In the genomic region with DNA sequence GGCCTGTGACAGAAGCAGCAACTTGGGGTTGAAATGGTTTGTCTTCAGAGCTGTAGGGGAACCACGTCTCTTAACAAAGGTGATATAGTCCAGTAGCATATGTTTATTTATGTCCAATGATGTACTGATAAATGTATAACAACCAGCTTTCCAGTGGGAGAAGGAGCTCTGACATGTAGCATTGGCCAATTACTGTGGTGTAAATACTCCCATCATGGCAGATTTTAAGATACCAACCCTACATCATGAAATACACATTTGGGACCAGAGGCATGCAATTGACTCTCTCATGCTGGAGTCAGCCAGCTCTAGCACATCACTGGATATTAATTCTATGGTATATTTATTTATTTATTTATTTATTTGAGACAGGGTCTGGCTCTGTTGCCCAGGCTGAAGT, we compare ENCODE assay signal across 38 cellular contexts.
"Had no signal": no experiment of that assay in that cellular context is flagged by ENCODE, and none has a peak within 500 bp of the region (broad histone marks: within the 10 kb centered on the region; RNA-seq: fewer than 3 reads in every experiment).

No MANE protein-coding gene starts in this region.

- H3K27ac ChIP-seq: adrenal gland, ascending aorta, body of pancreas, brain microvascular endothelial cell, breast epithelium, cardiac muscle cell had no signal

- H3K27me3 Mint-ChIP-seq: activated naive CD4-positive, alpha-beta T cell treated with anti-CD3 and anti-CD28 coated beads, Interleukin-2, amount 50 U/mL, for 24 hours; activated naive CD8-positive, alpha-beta T cell; activated T-cell treated with anti-CD3 and anti-CD28 coated beads, Interleukin-2, amount 50 U/mL, for 24 hours; activated T-helper 17 cell treated with anti-CD3 and anti-CD28 coated beads, Interleukin-2, amount 50 U/mL, for 72 hours had no signal

- H3K9me3 Mint-ChIP-seq: activated naive CD4-positive, alpha-beta T cell treated with anti-CD3 and anti-CD28 coated beads for 36 hours; activated naive CD4-positive, alpha-beta T cell treated with anti-CD3 and anti-CD28 coated beads, Interleukin-2, amount 50 U/mL, for 24 hours; activated naive CD4-positive, alpha-beta T cell treated with anti-CD3 and anti-CD28 coated beads, Interleukin-2, amount 50 U/mL, for 72 hours; activated naive CD8-positive, alpha-beta T cell treated with anti-CD3 and anti-CD28 coated beads for 36 hours; activated naive CD8-positive, alpha-beta T cell treated with anti-CD3 and anti-CD28 coated beads, Interleukin-2, amount 50 U/mL, for 24 hours; activated T-cell treated with anti-CD3 and anti-CD28 coated beads, Interleukin-2, amount 50 U/mL, for 24 hours; activated T-cell treated with anti-CD3 and anti-CD28 coated beads, Interleukin-2, amount 50 U/mL, for 4 hours; activated T-helper 17 cell treated with anti-CD3 and anti-CD28 coated beads, Interleukin-2, amount 50 U/mL, for 72 hours; activated T-helper 2 cell treated with anti-CD3 and anti-CD28 coated beads, Interferon-gamma antibody, Interleukin-2, Interleukin-4, amounts not matched to agents 10 μg/mL and 5 μg/mL and 100 μg/mL, durations not matched to agents 14 hours and 24 hours and 36 hours; central memory CD8-positive, alpha-beta T cell had no signal

- H3K36me3 Mint-ChIP-seq: activated naive CD4-positive, alpha-beta T cell treated with anti-CD3 and anti-CD28 coated beads, Interleukin-2, amount 10 ng/mL, durations not matched to agents 7 days and 5 days; activated naive CD4-positive, alpha-beta T cell treated with anti-CD3 and anti-CD28 coated beads, Interleukin-2, amount 50 U/mL, for 24 hours; activated naive CD4-positive, alpha-beta T cell treated with anti-CD3 and anti-CD28 coated beads, Interleukin-2, amount 50 U/mL, for 72 hours; activated naive CD8-positive, alpha-beta T cell; brain had no signal

- DNase-seq: activated effector memory CD4-positive, alpha-beta T cell treated with anti-CD3 and anti-CD28 coated beads, Interleukin-2, amount 50 U/mL, for 16 hours; activated effector memory CD4-positive, alpha-beta T cell treated with Interleukin-2 at 50 U/mL for 16 hours; activated gamma-delta T cell; activated gamma-delta T cell treated with Interleukin-2 at 50 U/mL for 16 hours; activated naive CD4-positive, alpha-beta T cell; activated naive CD4-positive, alpha-beta T cell treated with anti-CD3 and anti-CD28 coated beads for 36 hours; activated naive CD4-positive, alpha-beta T cell treated with anti-CD3 and anti-CD28 coated beads, Interleukin-2, amount 10 ng/mL, durations not matched to agents 7 days and 5 days; activated naive CD4-positive, alpha-beta T cell treated with anti-CD3 and anti-CD28 coated beads, Interleukin-2, amount 50 U/mL, for 16 hours; activated naive CD4-positive, alpha-beta T cell treated with Interleukin-2 at 50 U/mL for 16 hours; activated naive CD8-positive, alpha-beta T cell treated with anti-CD3 and anti-CD28 coated beads for 36 hours; activated naive CD8-positive, alpha-beta T cell treated with anti-CD3 and anti-CD28 coated beads, Interleukin-2, amount 10 ng/mL, durations not matched to agents 7 days and 5 days; activated naive CD8-positive, alpha-beta T cell treated with anti-CD3 and anti-CD28 coated beads, Interleukin-2, amount 50 U/mL, for 24 hours; activated T-cell treated with anti-CD3 and anti-CD28 coated beads, Interleukin-2, amount 50 U/mL, for 1 hour; activated T-cell treated with anti-CD3 and anti-CD28 coated beads, Interleukin-2, amount 50 U/mL, for 24 hours; activated T-cell treated with anti-CD3 and anti-CD28 coated beads, Interleukin-2, amount 50 U/mL, for 4 hours; activated T-cell treated with anti-CD3 and anti-CD28 coated beads, Interleukin-2, amount 50 U/mL, for 48 hours; activated T-cell treated with anti-CD3 and anti-CD28 coated beads, Interleukin-2, amount 50 U/mL, for 72 hours; adrenal gland; amniotic stem cell; amygdala; anterior cingulate cortex; aorta; body of pancreas; brain microvascular endothelial cell; caudate nucleus; central memory CD4-positive, alpha-beta T cell; cerebellar nuclear complex had no signal

- H3K36me3 ChIP-seq: adrenal gland, ascending aorta, brain microvascular endothelial cell, breast epithelium, cardiac muscle cell had no signal

- H3K27me3 ChIP-seq: adrenal gland, ascending aorta, body of pancreas, brain microvascular endothelial cell, breast epithelium, cardiac muscle cell had no signal

- H3K9me3 ChIP-seq: adrenal gland, ascending aorta, body of pancreas had no signal

- H3K4me1 Mint-ChIP-seq: activated naive CD4-positive, alpha-beta T cell treated with anti-CD3 and anti-CD28 coated beads, Interleukin-2, amount 10 ng/mL, durations not matched to agents 7 days and 5 days; activated naive CD4-positive, alpha-beta T cell treated with anti-CD3 and anti-CD28 coated beads, Interleukin-2, amount 50 U/mL, for 24 hours; activated naive CD8-positive, alpha-beta T cell treated with anti-CD3 and anti-CD28 coated beads for 36 hours; activated naive CD8-positive, alpha-beta T cell treated with anti-CD3 and anti-CD28 coated beads, Interleukin-2, amount 50 U/mL, for 24 hours; activated T-helper 17 cell treated with anti-CD3 and anti-CD28 coated beads, Interleukin-2, amount 50 U/mL, for 72 hours had no signal

- H3K4me3 ChIP-seq: adrenal gland, ascending aorta, body of pancreas, breast epithelium, cardiac muscle cell had no signal

- H3K4me3 Mint-ChIP-seq: activated naive CD4-positive, alpha-beta T cell treated with anti-CD3 and anti-CD28 coated beads for 36 hours; activated naive CD4-positive, alpha-beta T cell treated with anti-CD3 and anti-CD28 coated beads, Interleukin-2, amount 10 ng/mL, durations not matched to agents 7 days and 5 days; activated naive CD4-positive, alpha-beta T cell treated with anti-CD3 and anti-CD28 coated beads, Interleukin-2, amount 50 U/mL, for 24 hours; activated naive CD8-positive, alpha-beta T cell; activated naive CD8-positive, alpha-beta T cell treated with anti-CD3 and anti-CD28 coated beads for 36 hours; activated naive CD8-positive, alpha-beta T cell treated with anti-CD3 and anti-CD28 coated beads, Interleukin-2, amount 10 ng/mL, durations not matched to agents 7 days and 5 days; activated naive CD8-positive, alpha-beta T cell treated with anti-CD3 and anti-CD28 coated beads, Interleukin-2, amount 50 U/mL, for 24 hours; activated T-cell treated with anti-CD3 and anti-CD28 coated beads, Interleukin-2, amount 50 U/mL, for 24 hours; activated T-cell treated with anti-CD3 and anti-CD28 coated beads, Interleukin-2, amount 50 U/mL, for 4 hours; activated T-cell treated with anti-CD3 and anti-CD28 coated beads, Interleukin-2, amount 50 U/mL, for 72 hours; activated T-helper 1 cell treated with anti-CD3 and anti-CD28 coated beads, Interleukin-12 subunit alpha, Interleukin-12 subunit beta, Interleukin-2, Interleukin-4 antibody, amounts not matched to agents 30 ng/mL and 10 ng/mL and 1 ng/mL, durations not matched to agents 14 hours and 24 hours and 36 hours; activated T-helper 17 cell treated with anti-CD3 and anti-CD28 coated beads, Interleukin-2, amount 50 U/mL, for 72 hours; brain; central memory CD8-positive, alpha-beta T cell had no signal

- H3K4me1 ChIP-seq: ascending aorta, breast epithelium had no signal

- H3K27ac Mint-ChIP-seq: activated naive CD4-positive, alpha-beta T cell treated with anti-CD3 and anti-CD28 coated beads for 36 hours; activated naive CD4-positive, alpha-beta T cell treated with anti-CD3 and anti-CD28 coated beads, Interleukin-2, amount 10 ng/mL, durations not matched to agents 7 days and 5 days; activated naive CD4-positive, alpha-beta T cell treated with anti-CD3 and anti-CD28 coated beads, Interleukin-2, amount 50 U/mL, for 24 hours; activated naive CD4-positive, alpha-beta T cell treated with anti-CD3 and anti-CD28 coated beads, Interleukin-2, amount 50 U/mL, for 72 hours; activated naive CD8-positive, alpha-beta T cell; activated naive CD8-positive, alpha-beta T cell treated with anti-CD3 and anti-CD28 coated beads for 36 hours; activated naive CD8-positive, alpha-beta T cell treated with anti-CD3 and anti-CD28 coated beads, Interleukin-2, amount 10 ng/mL, durations not matched to agents 7 days and 5 days; activated naive CD8-positive, alpha-beta T cell treated with anti-CD3 and anti-CD28 coated beads, Interleukin-2, amount 50 U/mL, for 24 hours; activated T-cell treated with anti-CD3 and anti-CD28 coated beads, Interleukin-2, amount 50 U/mL, for 24 hours; activated T-cell treated with anti-CD3 and anti-CD28 coated beads, Interleukin-2, amount 50 U/mL, for 72 hours; activated T-helper 1 cell treated with anti-CD3 and anti-CD28 coated beads, Interleukin-12 subunit alpha, Interleukin-12 subunit beta, Interleukin-2, Interleukin-4 antibody, amounts not matched to agents 30 ng/mL and 10 ng/mL and 1 ng/mL, durations not matched to agents 14 hours and 24 hours and 36 hours; activated T-helper 17 cell treated with anti-CD3 and anti-CD28 coated beads, Interleukin-2, amount 50 U/mL, for 72 hours; activated T-helper 2 cell treated with anti-CD3 and anti-CD28 coated beads, Interferon-gamma antibody, Interleukin-2, Interleukin-4, amounts not matched to agents 10 μg/mL and 5 μg/mL and 100 μg/mL, durations not matched to agents 14 hours and 24 hours and 36 hours; brain had no signal
